12 cellular contexts compared by ENCODE assay signal in genomic region chr5:14668247-14668646, GRCh38. TPM values are rescaled to one million over a fixed set of nuclear protein-coding genes. Genes with fewer than 3 reads are reported as not detected.
DNase-seq lines count a peak whose midpoint lies in the region; ATAC-seq and TF ChIP-seq lines count a peak whose summit lies in the region.
"Had no signal": no experiment of that assay in that cellular context is flagged by ENCODE, and none has a peak within 500 bp of the region (broad histone marks: within the 10 kb centered on the region; RNA-seq: fewer than 3 reads in every experiment).

No MANE protein-coding gene starts in this region.

- H3K79me2 ChIP-seq in Karpas-422 (ENCODE audit: low read length), result peaks cover 89% of the 10 kb centered on the region

- H2AFZ ChIP-seq in Karpas-422 (ENCODE audit: low read length), result no peak overlapping the region

- H3K9me3 ChIP-seq in Karpas-422 (ENCODE audit: low read length), result no peaks in the 10 kb centered on the region
- H3K9me3 ChIP-seq in WERI-Rb-1 (ENCODE audit: severe bottlenecking), result no peaks in the 10 kb centered on the region
- no peaks in the 10 kb centered on the region for H3K9me3 ChIP-seq in right atrium auricular region

- no peak for ATAC-seq in HG03135 (IDR thresholded peaks at IDR 0.05; ENCODE audit: unreplicated experiment)
- no peak for ATAC-seq in HG03442 (IDR thresholded peaks at IDR 0.05; ENCODE audit: unreplicated experiment)
- ATAC-seq: Panc1 had no signal

- peak; percentile 22 for DNase-seq in GM10266 (ENCODE audit: extremely low spot score)
- peak; percentile 35 for DNase-seq in Karpas-422
- DNase-seq in activated effector memory CD4-positive, alpha-beta T cell treated with Interleukin-2 at 50 U/mL for 16 hours, result peak; percentile 13
- DNase-seq in WERI-Rb-1, result no peak
- DNase-seq in right atrium auricular region (ENCODE audit: low spot score), result no peak
- DNase-seq: DMS 273 treated with DMSO at 0.1 percent for 48 hours, mammary epithelial cell, NCI-H1105 treated with DMSO at 0.1 percent for 48 hours had no signal

- H3K4me1 ChIP-seq in Karpas-422 (ENCODE audit: low read length) (peaks cover 88% of the 10 kb centered on the region), rectal smooth muscle tissue (ENCODE audit: control insufficient read depth, insufficient read depth, low read length) (peaks cover 25% of the 10 kb centered on the region), right atrium auricular region (peaks cover 0 to 60% of the 10 kb centered on the region in 2 donors)

- peak overlapping the region; percentile 90 for H3K4me2 ChIP-seq in Karpas-422 (ENCODE audit: low read depth, low read length, poor library complexity, severe bottlenecking)

- TF ChIP-seq CTCF in GM10266 (IDR thresholded peaks at IDR 0.05; ENCODE audit: control insufficient read depth, insufficient read depth, low read depth, missing control alignments) (no peak), WERI-Rb-1 (IDR thresholded peaks at IDR 0.05; ENCODE audit: low read depth, low read length) (no peak), right atrium auricular region (IDR thresholded peaks at IDR 0.05) (no peak)

- H3K36me3 ChIP-seq in Karpas-422 (ENCODE audit: insufficient read depth, low read length) (no peaks in the 10 kb centered on the region), rectal smooth muscle tissue (ENCODE audit: control insufficient read depth, insufficient read depth, low read length) (no peaks in the 10 kb centered on the region), WERI-Rb-1 (peaks cover 12% of the 10 kb centered on the region), right atrium auricular region (no peaks in the 10 kb centered on the region)

- H3K27me3 ChIP-seq in Karpas-422 (ENCODE audit: low read length) (no peaks in the 10 kb centered on the region), rectal smooth muscle tissue (ENCODE audit: control insufficient read depth, insufficient read depth, low read length) (no peaks in the 10 kb centered on the region), WERI-Rb-1 (ENCODE audit: insufficient read depth, low read depth, severe bottlenecking) (no peaks in the 10 kb centered on the region), right atrium auricular region (no peaks in the 10 kb centered on the region)

- no peaks in the 10 kb centered on the region for H3K9me2 ChIP-seq in Karpas-422 (replicated peaks; ENCODE audit: insufficient read depth, low read length)

- peaks cover 42% of the 10 kb centered on the region for H4K20me1 ChIP-seq in Karpas-422 (ENCODE audit: insufficient read depth, low read depth, low read length)

- H3K27ac ChIP-seq in Karpas-422 (ENCODE audit: low read length), result peak overlapping the region; percentile 72
- no peak overlapping the region for H3K27ac ChIP-seq in rectal smooth muscle tissue (ENCODE audit: low read depth, low read length)
- H3K27ac ChIP-seq in WERI-Rb-1, result no peak overlapping the region
- no peak overlapping the region for H3K27ac ChIP-seq in right atrium auricular region

- H3K4me3 ChIP-seq in Karpas-422 (ENCODE audit: low read length), result peak overlapping the region; percentile 27
- H3K4me3 ChIP-seq in rectal smooth muscle tissue (ENCODE audit: low read length), result peak overlapping the region; percentile 16
- no peak overlapping the region for H3K4me3 ChIP-seq in WERI-Rb-1 (ENCODE audit: low read depth, low read length)
- no peak overlapping the region for H3K4me3 ChIP-seq in right atrium auricular region

- H3K9ac ChIP-seq in Karpas-422 (ENCODE audit: low read length) (peak overlapping the region; percentile 48), rectal smooth muscle tissue (ENCODE audit: low read length) (no peak overlapping the region)

RNA-seq across cellular contexts. Expression of gene OTULIN, which starts 3.7 kb away (rescaled TPM):
- total RNA-seq in Karpas-422 (2014; rRNA removed; shearing (Covaris generic); ENCODE audit: low replicate concordance), result 27.0 and 31.0 TPM in 2 replicates
- 10 to 100 TPM; 13.9 to 29.9 TPM for total RNA-seq in right atrium auricular region

Comparison
In these comparisons a context has a peak if more than half of its experiments do, and no peak if none do; other contexts are left out.
1. DNase-seq: peak in GM10266 (single experiment), Karpas-422 (single experiment) and activated effector memory CD4-positive, alpha-beta T cell treated with Interleukin-2 at 50 U/mL for 16 hours (single experiment); none in WERI-Rb-1 (single experiment) and right atrium auricular region (single experiment).
2. H3K4me3 ChIP-seq: peak in Karpas-422 (single experiment) and rectal smooth muscle tissue (single experiment); none in WERI-Rb-1 (single experiment) and right atrium auricular region (0 of 2).